Comparison of ENCODE assay signal across 20 cellular contexts in the genomic region with DNA sequence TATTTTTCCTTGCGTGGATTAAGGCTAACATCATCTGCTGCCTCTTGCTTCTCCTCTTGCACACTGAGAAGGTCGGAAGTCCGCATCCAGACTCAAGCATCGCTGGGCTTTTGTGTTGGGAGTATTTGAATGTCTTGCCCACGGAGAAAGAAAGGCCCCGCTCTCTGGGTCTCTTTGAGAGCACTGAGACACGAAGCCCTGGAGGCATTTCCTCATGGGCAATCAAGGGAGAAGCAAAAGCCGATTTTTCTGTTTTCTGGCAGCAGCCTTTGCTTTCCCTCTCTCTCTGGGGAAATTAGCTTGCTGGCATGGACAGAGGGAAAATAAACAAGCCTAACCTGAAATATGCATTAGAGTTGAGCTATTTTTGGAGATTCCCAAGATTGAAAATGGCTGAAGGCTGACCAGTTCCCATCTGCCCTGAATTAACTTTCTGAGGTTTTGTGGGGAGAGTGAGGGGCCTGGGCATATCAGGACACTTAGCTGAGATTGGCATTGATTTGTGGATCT.
"Had no signal": no experiment of that assay in that cellular context is flagged by ENCODE, and none has a peak within 500 bp of the region (broad histone marks: within the 10 kb centered on the region; RNA-seq: fewer than 3 reads in every experiment).

No MANE protein-coding gene starts in this region.

- H3K9me3 Mint-ChIP-seq: activated CD4-positive, alpha-beta memory T cell treated with anti-CD3 and anti-CD28 coated beads, Interleukin-2, amount 10 ng/mL, durations not matched to agents 7 days and 5 days; activated naive CD4-positive, alpha-beta T cell treated with anti-CD3 and anti-CD28 coated beads, Interleukin-2, amount 10 ng/mL, durations not matched to agents 7 days and 5 days; activated T-cell treated with anti-CD3 and anti-CD28 coated beads, Interleukin-2, amount 50 U/mL, for 24 hours had no signal

- H3K4me1 Mint-ChIP-seq: activated CD4-positive, alpha-beta memory T cell treated with anti-CD3 and anti-CD28 coated beads, Interleukin-2, amount 10 ng/mL, durations not matched to agents 7 days and 5 days; activated CD4-positive, alpha-beta T cell treated with anti-CD3 and anti-CD28 coated beads for 36 hours; activated naive CD4-positive, alpha-beta T cell treated with anti-CD3 and anti-CD28 coated beads, Interleukin-2, amount 10 ng/mL, durations not matched to agents 7 days and 5 days; memory B cell; T-helper 17 cell had no signal

- H3K36me3 Mint-ChIP-seq: activated naive CD4-positive, alpha-beta T cell treated with anti-CD3 and anti-CD28 coated beads, Interleukin-2, amount 10 ng/mL, durations not matched to agents 7 days and 5 days; memory B cell had no signal

- H3K4me1 ChIP-seq: left ventricle myocardium inferior, prostate gland, suprapubic skin had no signal

- FAIRE-seq: small intestine had no signal

- H3K4me3 ChIP-seq: body of pancreas, gastroesophageal sphincter, left ventricle myocardium inferior, mucosa of descending colon, prostate gland, suprapubic skin had no signal

- H3K27ac ChIP-seq: body of pancreas, left ventricle myocardium inferior, prostate gland, suprapubic skin had no signal

- H3K27me3 ChIP-seq: body of pancreas, gastroesophageal sphincter, suprapubic skin had no signal

- H3K27ac Mint-ChIP-seq: activated CD4-positive, alpha-beta memory T cell treated with anti-CD3 and anti-CD28 coated beads, Interleukin-2, amount 10 ng/mL, durations not matched to agents 7 days and 5 days; activated CD4-positive, alpha-beta T cell treated with anti-CD3 and anti-CD28 coated beads for 36 hours; activated naive CD4-positive, alpha-beta T cell treated with anti-CD3 and anti-CD28 coated beads, Interleukin-2, amount 10 ng/mL, durations not matched to agents 7 days and 5 days; activated T-cell treated with anti-CD3 and anti-CD28 coated beads, Interleukin-2, amount 50 U/mL, for 24 hours; memory B cell; naive thymus-derived CD4-positive, alpha-beta T cell; T-helper 17 cell had no signal

- DNase-seq: activated CD4-positive, alpha-beta memory T cell treated with anti-CD3 and anti-CD28 coated beads, Interleukin-2, amount 10 ng/mL, durations not matched to agents 7 days and 5 days; activated CD4-positive, alpha-beta T cell treated with anti-CD3 and anti-CD28 coated beads for 36 hours; activated naive CD4-positive, alpha-beta T cell treated with anti-CD3 and anti-CD28 coated beads, Interleukin-2, amount 10 ng/mL, durations not matched to agents 7 days and 5 days; activated T-cell treated with anti-CD3 and anti-CD28 coated beads, Interleukin-2, amount 50 U/mL, for 24 hours; body of pancreas; central memory CD4-positive, alpha-beta T cell; effector memory CD4-positive, alpha-beta T cell; islet precursor cell; left ventricle myocardium inferior; mucosa of descending colon; naive thymus-derived CD4-positive, alpha-beta T cell; right cardiac atrium; small intestine; stimulated activated CD4-positive, alpha-beta T cell treated with anti-CD3 and anti-CD28 coated beads, Interleukin-4, amount 100 ng/mL, for 24 hours; stimulated activated naive CD4-positive, alpha-beta T cell treated with Interleukin-2 at 50 U/mL for 16 hours; T-helper 17 cell had no signal

- H3K9me3 ChIP-seq: body of pancreas, gastroesophageal sphincter, left ventricle myocardium inferior, mucosa of descending colon, prostate gland, suprapubic skin had no signal

- H3K27me3 Mint-ChIP-seq: activated CD4-positive, alpha-beta memory T cell treated with anti-CD3 and anti-CD28 coated beads, Interleukin-2, amount 10 ng/mL, durations not matched to agents 7 days and 5 days; activated CD4-positive, alpha-beta T cell treated with anti-CD3 and anti-CD28 coated beads for 36 hours; activated naive CD4-positive, alpha-beta T cell treated with anti-CD3 and anti-CD28 coated beads, Interleukin-2, amount 10 ng/mL, durations not matched to agents 7 days and 5 days; T-helper 17 cell had no signal

- ATAC-seq: activated CD4-positive, alpha-beta T cell treated with anti-CD3 and anti-CD28 coated beads for 36 hours; body of pancreas; gastroesophageal sphincter; mucosa of descending colon; naive thymus-derived CD4-positive, alpha-beta T cell; right cardiac atrium; T-helper 17 cell had no signal

- H3K36me3 ChIP-seq: gastroesophageal sphincter, left ventricle myocardium inferior, prostate gland, suprapubic skin had no signal

- H3K4me3 Mint-ChIP-seq: activated CD4-positive, alpha-beta memory T cell treated with anti-CD3 and anti-CD28 coated beads, Interleukin-2, amount 10 ng/mL, durations not matched to agents 7 days and 5 days; activated CD4-positive, alpha-beta T cell treated with anti-CD3 and anti-CD28 coated beads for 36 hours; activated naive CD4-positive, alpha-beta T cell treated with anti-CD3 and anti-CD28 coated beads, Interleukin-2, amount 10 ng/mL, durations not matched to agents 7 days and 5 days; activated T-cell treated with anti-CD3 and anti-CD28 coated beads, Interleukin-2, amount 50 U/mL, for 24 hours; memory B cell; naive thymus-derived CD4-positive, alpha-beta T cell; T-helper 17 cell had no signal
